37 cellular contexts compared by ENCODE assay signal in genomic region chr6:98816799-98817198, GRCh38. TPM values are rescaled to one million over a fixed set of nuclear protein-coding genes. Genes with fewer than 3 reads are reported as not detected.
"Had no signal": no experiment of that assay in that cellular context is flagged by ENCODE, and none has a peak within 500 bp of the region (broad histone marks: within the 10 kb centered on the region; RNA-seq: fewer than 3 reads in every experiment).

No MANE protein-coding gene starts in this region.

- H3K4me1 ChIP-seq: adrenal gland, ascending aorta, body of pancreas, breast epithelium had no signal

- DNase-seq: activated effector memory CD4-positive, alpha-beta T cell treated with anti-CD3 and anti-CD28 coated beads, Interleukin-2, amount 50 U/mL, for 16 hours; activated effector memory CD4-positive, alpha-beta T cell treated with Interleukin-2 at 50 U/mL for 16 hours; activated gamma-delta T cell; activated gamma-delta T cell treated with Interleukin-2 at 50 U/mL for 16 hours; activated naive CD4-positive, alpha-beta T cell; activated naive CD4-positive, alpha-beta T cell treated with anti-CD3 and anti-CD28 coated beads for 36 hours; activated naive CD4-positive, alpha-beta T cell treated with anti-CD3 and anti-CD28 coated beads, Interleukin-2, amount 10 ng/mL, durations not matched to agents 7 days and 5 days; activated naive CD4-positive, alpha-beta T cell treated with anti-CD3 and anti-CD28 coated beads, Interleukin-2, amount 50 U/mL, for 16 hours; activated naive CD4-positive, alpha-beta T cell treated with Interleukin-2 at 50 U/mL for 16 hours; activated naive CD8-positive, alpha-beta T cell treated with anti-CD3 and anti-CD28 coated beads for 36 hours; activated naive CD8-positive, alpha-beta T cell treated with anti-CD3 and anti-CD28 coated beads, Interleukin-2, amount 10 ng/mL, durations not matched to agents 7 days and 5 days; activated naive CD8-positive, alpha-beta T cell treated with anti-CD3 and anti-CD28 coated beads, Interleukin-2, amount 50 U/mL, for 24 hours; activated T-cell treated with anti-CD3 and anti-CD28 coated beads for 4 hours; activated T-cell treated with anti-CD3 and anti-CD28 coated beads, Interleukin-2, amount 50 U/mL, for 1 hour; activated T-cell treated with anti-CD3 and anti-CD28 coated beads, Interleukin-2, amount 50 U/mL, for 24 hours; activated T-cell treated with anti-CD3 and anti-CD28 coated beads, Interleukin-2, amount 50 U/mL, for 4 hours; activated T-cell treated with anti-CD3 and anti-CD28 coated beads, Interleukin-2, amount 50 U/mL, for 48 hours; activated T-cell treated with anti-CD3 and anti-CD28 coated beads, Interleukin-2, amount 50 U/mL, for 72 hours; adrenal gland; amygdala; anterior cingulate cortex; aorta; body of pancreas; brain microvascular endothelial cell; caudate nucleus; central memory CD4-positive, alpha-beta T cell; cerebellar nuclear complex had no signal

- H3K36me3 ChIP-seq: adrenal gland, ascending aorta, brain microvascular endothelial cell, breast epithelium, cardiac muscle cell had no signal

- FAIRE-seq: astrocyte, bronchial epithelial cell had no signal

- H3K27ac ChIP-seq: adrenal gland, ascending aorta, body of pancreas, brain microvascular endothelial cell, breast epithelium, cardiac muscle cell had no signal

- H3K27me3 ChIP-seq: ascending aorta, body of pancreas, brain microvascular endothelial cell had no signal

- H3K4me3 ChIP-seq: adrenal gland, ascending aorta, body of pancreas, breast epithelium, cardiac muscle cell had no signal

- H3K9me3 ChIP-seq: adrenal gland, body of pancreas had no signal

RNA-seq across cellular contexts. Expression of gene POU3F2, which starts 17.6 kb away (rescaled TPM):
- total RNA-seq: activated naive CD4-positive, alpha-beta T cell treated with anti-CD3 and anti-CD28 coated beads for 36 hours; activated naive CD4-positive, alpha-beta T cell treated with anti-CD3 and anti-CD28 coated beads, Interleukin-2, amount 50 U/mL, for 72 hours; activated naive CD8-positive, alpha-beta T cell treated with anti-CD3 and anti-CD28 coated beads for 36 hours; activated naive CD8-positive, alpha-beta T cell treated with anti-CD3 and anti-CD28 coated beads, Interleukin-2, amount 10 ng/mL, durations not matched to agents 7 days and 5 days; activated T-cell treated with anti-CD3 and anti-CD28 coated beads, Interleukin-2, amount 50 U/mL, for 4 hours; activated T-cell treated with anti-CD3 and anti-CD28 coated beads, Interleukin-2, amount 50 U/mL, for 72 hours; activated T-helper 1 cell treated with anti-CD3 and anti-CD28 coated beads, Interleukin-12 subunit alpha, Interleukin-12 subunit beta, Interleukin-2, Interleukin-4 antibody, amounts not matched to agents 30 ng/mL and 10 ng/mL and 1 ng/mL, durations not matched to agents 14 hours and 24 hours and 36 hours; activated T-helper 17 cell treated with anti-CD3 and anti-CD28 coated beads, Interleukin-2, amount 50 U/mL, for 72 hours; activated T-helper 2 cell treated with anti-CD3 and anti-CD28 coated beads, Interferon-gamma antibody, Interleukin-2, Interleukin-4, amounts not matched to agents 10 μg/mL and 5 μg/mL and 100 μg/mL, durations not matched to agents 14 hours and 24 hours and 36 hours; aorta; ascending aorta; body of pancreas; breast epithelium; bronchial epithelial cell had no signal
- polyA plus RNA-seq: adipose tissue, aorta had no signal
